Comparison of ENCODE assay signal across 1 cellular context in genomic region chr5:123511648-123512605, GRCh38.
TF ChIP-seq lines count a peak whose summit lies in the region.

CSNK1G3 (plus strand) TSS chr5:123512177; CDS start chr5:123545664, 33,487 bp downstream.

TF ChIP-seq in K562, 482 proteins besides CTCF, POLR2A, EP300 and RAD21 (continued from another document):
- TF ChIP-seq MITF (IDR thresholded peaks at IDR 0.05) = no peak
- TF ChIP-seq GATA2 (CRISPR knock-in tag; IDR thresholded peaks at IDR 0.05) = no peak
- TF ChIP-seq CLOCK (CRISPR knock-in tag; IDR thresholded peaks at IDR 0.05; ENCODE audit: borderline replicate concordance) = no peak
- no peak for TF ChIP-seq ZNF280B (CRISPR knock-in tag; IDR thresholded peaks at IDR 0.05)
- TF ChIP-seq ZNF133 (CRISPR knock-in tag; IDR thresholded peaks at IDR 0.05) = no peak
- TF ChIP-seq MTA1 (IDR thresholded peaks at IDR 0.05; ENCODE audit: borderline replicate concordance) = peak; percentile 7; the same call in 1 of the 2 replicates
- no peak for TF ChIP-seq BHLHE40 (IDR thresholded peaks at IDR 0.05; ENCODE audit: low read length)
- no peak for TF ChIP-seq E2F3 (CRISPR knock-in tag; IDR thresholded peaks at IDR 0.05)
- 0 out of 2 replicates have a peak, but pooled peaks have one; percentile 43 for TF ChIP-seq NFRKB (IDR thresholded peaks at IDR 0.05; ENCODE audit: low read depth)
- TF ChIP-seq MYNN (IDR thresholded peaks at IDR 0.05) = no peak
- TF ChIP-seq MYNN (CRISPR knock-in tag; IDR thresholded peaks at IDR 0.05) = no peak
- TF ChIP-seq NRF1 (conservative IDR thresholded peaks at IDR 0.05 in 1 of 2, IDR thresholded peaks at IDR 0.05 in 1 of 2) = peak; percentile 54 to 58; a peak in 3 of 4 replicates
- TF ChIP-seq KLF10 (CRISPR knock-in tag; IDR thresholded peaks at IDR 0.05) = no peak
- no peak for TF ChIP-seq ZBED1 (IDR thresholded peaks at IDR 0.05)
- TF ChIP-seq ARHGAP35 (IDR thresholded peaks at IDR 0.05; ENCODE audit: partially characterized antibody) = no peak
- TF ChIP-seq DPF2 (IDR thresholded peaks at IDR 0.05) = no peak; the same call in 1 of the 2 replicates
- no peak for TF ChIP-seq IRF9 (tag; IDR thresholded peaks at IDR 0.05)
- TF ChIP-seq ZNF354B (CRISPR knock-in tag; IDR thresholded peaks at IDR 0.05) = no peak
- TF ChIP-seq RB1 (IDR thresholded peaks at IDR 0.05; ENCODE audit: low read depth) = peak; percentile 75
- TF ChIP-seq FOXA3 (CRISPR knock-in tag; conservative IDR thresholded peaks at IDR 0.05 in 1 of 2, IDR thresholded peaks at IDR 0.05 in 1 of 2) = peak in 1 of 2 experiments; percentile 49; a peak in 1 of 4 replicates
- no peak for TF ChIP-seq ZNF3 (CRISPR knock-in tag; IDR thresholded peaks at IDR 0.05)
- no peak for TF ChIP-seq ZBTB33 (CRISPR knock-in tag; IDR thresholded peaks at IDR 0.05)
- TF ChIP-seq ZNF316 (IDR thresholded peaks at IDR 0.05) = peak; percentile 92
- TF ChIP-seq KLF13 (tag; IDR thresholded peaks at IDR 0.05; ENCODE audit: borderline replicate concordance, low read depth) = 0 out of 2 replicates have a peak, but pooled peaks have one; percentile 24
- no peak for TF ChIP-seq HMBOX1 (IDR thresholded peaks at IDR 0.05)
- no peak for TF ChIP-seq XRCC4 (IDR thresholded peaks at IDR 0.05; ENCODE audit: extremely low read depth, insufficient read depth, insufficient read length)
- peak; percentile 63 for TF ChIP-seq VEZF1 (CRISPR knock-in tag; IDR thresholded peaks at IDR 0.05)
- TF ChIP-seq DDX20 (tag; IDR thresholded peaks at IDR 0.05; ENCODE audit: low read depth) = no peak
- no peak for TF ChIP-seq SIN3A (IDR thresholded peaks at IDR 0.05; ENCODE audit: borderline replicate concordance in 2 of 2, control insufficient read depth in 1 of 2, low read depth in 2 of 2, low read length in 2 of 2)
- TF ChIP-seq RFX1 (IDR thresholded peaks at IDR 0.05) = no peak
- TF ChIP-seq SIN3B (IDR thresholded peaks at IDR 0.05; ENCODE audit: low read depth) = 0 out of 2 replicates have a peak, but pooled peaks have one; percentile 39
- TF ChIP-seq OTX1 (CRISPR knock-in tag; IDR thresholded peaks at IDR 0.05) = no peak
- no peak for TF ChIP-seq ZNF232 (CRISPR knock-in tag; IDR thresholded peaks at IDR 0.05)
- peak; percentile 71 for TF ChIP-seq ZFX (CRISPR knock-in tag; IDR thresholded peaks at IDR 0.05)
- no peak for TF ChIP-seq TCF3 (CRISPR knock-in tag; IDR thresholded peaks at IDR 0.05)
- no peak; the same call in 1 of the 2 replicates for TF ChIP-seq NFIC (IDR thresholded peaks at IDR 0.05)
- no peak for TF ChIP-seq HINFP (tag; conservative IDR thresholded peaks at IDR 0.05; ENCODE audit: low read depth)
